22 cellular contexts compared by ENCODE assay signal in the genomic region with DNA sequence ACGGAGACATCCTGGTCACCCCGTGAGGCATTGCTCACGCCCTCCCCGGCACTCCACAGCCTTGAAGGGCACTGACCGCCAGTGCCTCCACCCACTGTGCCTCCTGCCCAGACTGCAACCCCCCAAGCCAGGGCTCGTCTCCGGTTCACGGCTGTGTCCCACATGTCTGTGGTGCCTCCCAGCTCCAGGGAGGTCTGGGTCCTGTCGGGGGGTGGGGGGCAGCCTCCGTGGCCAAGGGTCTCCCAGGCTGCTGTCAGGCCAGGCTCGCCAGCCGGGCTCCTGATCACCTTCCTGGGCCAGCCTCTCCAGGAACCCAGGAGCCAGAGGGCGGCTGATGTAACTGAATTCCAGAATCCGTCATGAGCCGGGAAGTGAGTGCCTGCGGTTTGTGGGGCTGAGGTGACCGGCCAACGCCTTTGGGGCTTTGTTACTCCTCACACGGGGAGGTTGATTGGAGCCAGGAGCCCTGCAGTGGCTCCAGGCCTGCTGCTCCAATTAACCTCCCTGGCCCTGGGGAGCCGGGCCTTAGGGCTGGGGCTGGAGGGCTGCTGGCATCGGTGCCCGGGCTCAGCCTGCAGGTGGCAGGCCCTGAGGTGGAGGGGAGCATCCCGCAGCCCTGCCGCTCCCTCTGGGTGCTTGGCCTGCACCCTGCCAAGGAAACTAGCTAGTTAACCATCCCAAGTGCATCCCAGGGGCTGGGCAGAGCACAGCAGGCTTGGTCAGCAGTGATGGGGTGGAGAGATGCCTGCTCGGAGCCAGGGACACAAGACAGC. TPM values are rescaled to one million over a fixed set of nuclear protein-coding genes. Genes with fewer than 3 reads are reported as not detected.
DNase-seq lines count a peak whose midpoint lies in the region; ATAC-seq, FAIRE-seq and TF ChIP-seq lines count a peak whose summit lies in the region.
"Had no signal": no experiment of that assay in that cellular context is flagged by ENCODE, and none has a peak within 500 bp of the region (broad histone marks: within the 10 kb centered on the region; RNA-seq: fewer than 3 reads in every experiment).

No MANE protein-coding gene starts in this region.

- no peaks in the 10 kb centered on the region for H3K9me3 ChIP-seq in osteoblast (ENCODE audit: low read depth, low read length)
- H3K9me3 ChIP-seq: lower lobe of right lung, tibial artery had no signal

- no peaks in the 10 kb centered on the region for H3K4me1 ChIP-seq in osteoblast (ENCODE audit: insufficient read depth, low read length)
- H3K4me1 ChIP-seq: lower lobe of right lung, tibial artery had no signal

- peak overlapping the region; percentile 77 for H3K27ac Mint-ChIP-seq in Calu3 (ENCODE audit: unreplicated experiment)
- H3K27ac Mint-ChIP-seq: activated naive CD8-positive, alpha-beta T cell treated with anti-CD3 and anti-CD28 coated beads for 36 hours had no signal

- no TSS peak for BruUV-seq in Calu3 (replicated peaks; lab: Mats Ljungman, UMichigan)

- ATAC-seq in GM19467 (IDR thresholded peaks at IDR 0.05; ENCODE audit: unreplicated experiment) (no peak), HG02588 (IDR thresholded peaks at IDR 0.05; ENCODE audit: unreplicated experiment) (no peak)
- ATAC-seq: GM12878, lower lobe of right lung had no signal

- DNase-seq in Calu3 (peak; percentile 81), HTR-8/SVneo (ENCODE audit: insufficient read length, low spot score) (peak; percentile 70), T47D (ENCODE audit: low read depth in 1 of 2, low spot score in 1 of 2) (peak; percentile 93 to 94), osteoblast (ENCODE audit: insufficient read length, low spot score, missing footprints) (peak; percentile 91), NK-92 (lab: John Stamatoyannopoulos, UW; ENCODE audit: unreplicated experiment) (no peak), NCI-H774 (lab: John Stamatoyannopoulos, UW) (no peak)
- DNase-seq: activated CD4-positive, alpha-beta T cell treated with anti-CD3 and anti-CD28 coated beads, Interleukin-2, amount 50 U/mL, for 1 hour; activated naive CD8-positive, alpha-beta T cell treated with anti-CD3 and anti-CD28 coated beads for 36 hours; activated T-cell treated with anti-CD3 and anti-CD28 coated beads, Interleukin-2, amount 50 U/mL, for 1 hour; caudate nucleus; DND-41; lower lobe of right lung; MM.1S; natural killer cell; SIG-M5; T1000; tibial artery had no signal

- H3K4me2 ChIP-seq in osteoblast (ENCODE audit: insufficient read depth, low read length), result no peak overlapping the region

- no peak overlapping the region for H3K4me3 ChIP-seq in osteoblast (ENCODE audit: insufficient read depth, low read length)
- H3K4me3 ChIP-seq: GM12878, lower lobe of right lung, tibial artery had no signal

- H3K79me2 ChIP-seq in osteoblast (ENCODE audit: insufficient read depth, low read length), result no peaks in the 10 kb centered on the region

- H2AFZ ChIP-seq in osteoblast (ENCODE audit: low read length), result no peak overlapping the region

- peaks cover 7% of the 10 kb centered on the region for H3K9me3 Mint-ChIP-seq in Calu3 (ENCODE audit: low read depth, unreplicated experiment)
- H3K9me3 Mint-ChIP-seq: activated naive CD8-positive, alpha-beta T cell treated with anti-CD3 and anti-CD28 coated beads for 36 hours; natural killer cell had no signal

- no peaks in the 10 kb centered on the region for H3K36me3 ChIP-seq in osteoblast (ENCODE audit: insufficient read depth, low read length)
- H3K36me3 ChIP-seq: lower lobe of right lung, tibial artery had no signal

- H4K20me1 ChIP-seq in osteoblast (ENCODE audit: insufficient read depth, low read length), result no peaks in the 10 kb centered on the region

- intact Hi-C loops in Calu3 (cut with micrococcal nuclease; ENCODE audit: unreplicated experiment), result no loop called here

- CTCF ChIA-PET in Calu3 (lab: Charles Lee), result interaction anchor here (0.6 to 1.0 kb wide), 2 partner anchors 70 to 261 kb away, joined by 3 to 5 read pairs; no protein-coding TSS in a partner anchor

- H3K36me3 Mint-ChIP-seq in Calu3 (ENCODE audit: insufficient read depth, unreplicated experiment), result peaks cover 20% of the 10 kb centered on the region
- H3K36me3 Mint-ChIP-seq: activated naive CD8-positive, alpha-beta T cell treated with anti-CD3 and anti-CD28 coated beads for 36 hours; natural killer cell had no signal

- FAIRE-seq in HTR-8/SVneo (lab: Jason Lieb, UNC), result peak; percentile 42
- FAIRE-seq: frontal cortex, GM12878 had no signal

- H3K27me3 ChIP-seq in osteoblast (ENCODE audit: insufficient read depth, low read length), result peaks cover 19% of the 10 kb centered on the region

- peaks cover 14% of the 10 kb centered on the region for H3K4me1 Mint-ChIP-seq in Calu3 (ENCODE audit: low read depth, unreplicated experiment)

- peaks cover 75% of the 10 kb centered on the region for H3K27me3 Mint-ChIP-seq in Calu3 (ENCODE audit: unreplicated experiment)
- H3K27me3 Mint-ChIP-seq: activated naive CD8-positive, alpha-beta T cell treated with anti-CD3 and anti-CD28 coated beads for 36 hours had no signal

- H3K4me3 Mint-ChIP-seq in Calu3 (ENCODE audit: low read depth, unreplicated experiment), result peak overlapping the region; percentile 51
- H3K4me3 Mint-ChIP-seq: activated naive CD8-positive, alpha-beta T cell treated with anti-CD3 and anti-CD28 coated beads for 36 hours; natural killer cell had no signal

- no peak overlapping the region for H3K27ac ChIP-seq in osteoblast (ENCODE audit: low read depth, low read length)
- H3K27ac ChIP-seq: C4-2B, lower lobe of right lung, tibial artery had no signal

- TF ChIP-seq CTCF in Calu3 (IDR thresholded peaks at IDR 0.05; ENCODE audit: unreplicated experiment), result no peak
- no peak for TF ChIP-seq CTCF in osteoblast (IDR thresholded peaks at IDR 0.05; ENCODE audit: extremely low read depth, low read depth, low read length)

- in situ Hi-C loops in T47D (cut with HindIII; ENCODE audit: low pct_unique_long_range_greater_than_20kb, low sequenced_read_pairs), result no loop called here

RNA-seq across cellular contexts. Expression of gene FBRSL1, which starts 36.4 kb away (rescaled TPM):
- total RNA-seq in Calu3 (2022), result 118 and 119 TPM in 2 replicates
- 2.7 and 12.3 TPM in 2 replicates for total RNA-seq in osteoblast

Comparison
In these comparisons a context has a peak if more than half of its experiments do, and no peak if none do; other contexts are left out.
1. DNase-seq: peak in Calu3 (single experiment), HTR-8/SVneo (single experiment), T47D (2 of 2) and osteoblast (single experiment); none in NK-92 (single experiment) and NCI-H774 (single experiment).